Comparison of ENCODE assay signal across 8 cellular contexts in genomic region chr1:186605762-186606350, GRCh38.
DNase-seq lines count a peak whose midpoint lies in the region; ATAC-seq and TF ChIP-seq lines count a peak whose summit lies in the region.

No MANE protein-coding gene starts in this region.

- peak; percentile 61 for ATAC-seq in GM18499 (IDR thresholded peaks at IDR 0.05; ENCODE audit: insufficient read depth, unreplicated experiment)
- ATAC-seq in HG02943 (IDR thresholded peaks at IDR 0.05; ENCODE audit: low read depth, unreplicated experiment), result peak; percentile 80
- ATAC-seq in upper lobe of left lung (ENCODE audit: low FRiP score in 2 of 2), result peak; percentile 53 to 81

- no peak for TF ChIP-seq POLR2A in upper lobe of left lung (IDR thresholded peaks at IDR 0.05)

- no peak overlapping the region for H3K4me3 ChIP-seq in upper lobe of left lung

- H3K9me3 ChIP-seq in upper lobe of left lung, result no peaks in the 10 kb centered on the region

- 44 to 50% methylated on average over 4 of the region's 4 CpGs for WGBS in upper lobe of left lung, 2 donors

- peak in 5 of 6 experiments; percentile 33 to 63 (median 50) for TF ChIP-seq CTCF in upper lobe of left lung (IDR thresholded peaks at IDR 0.05)

- H3K4me1 ChIP-seq in upper lobe of left lung, result no peaks in the 10 kb centered on the region

- H3K27ac ChIP-seq in upper lobe of left lung, result no peak overlapping the region

- H3K27me3 ChIP-seq in upper lobe of left lung, result no peaks in the 10 kb centered on the region

- H3K36me3 ChIP-seq in upper lobe of left lung, result no peaks in the 10 kb centered on the region

- peak; percentile 41 to 46 for DNase-seq in AML-193 (lab: John Stamatoyannopoulos, UW)
- DNase-seq in NOMO-1 treated with DMSO at 0.1 percent for 48 hours (lab: John Stamatoyannopoulos, UW; ENCODE audit: unreplicated experiment), result peak; percentile 67
- peak; percentile 22 for DNase-seq in amniotic stem cell (lab: John Stamatoyannopoulos, UW)
- DNase-seq in iris pigment epithelial cell (ENCODE audit: low read depth), result peak; percentile 73
- DNase-seq in upper lobe of left lung, result peak in 1 of 2 donors; percentile 44
- no peak for DNase-seq in T-helper 9 cell

- no peak for TF ChIP-seq EP300 in upper lobe of left lung (IDR thresholded peaks at IDR 0.05)
